10 cellular contexts compared by ENCODE assay signal in genomic region chr6:30818426-30818841, GRCh38.
DNase-seq lines count a peak whose midpoint lies in the region; ATAC-seq and TF ChIP-seq lines count a peak whose summit lies in the region.
"Had no signal": no experiment of that assay in that cellular context is flagged by ENCODE, and none has a peak within 500 bp of the region (broad histone marks: within the 10 kb centered on the region; RNA-seq: fewer than 3 reads in every experiment).

No MANE protein-coding gene starts in this region.

- H3K9me3 ChIP-seq in upper lobe of right lung, result no peaks in the 10 kb centered on the region
- H3K9me3 ChIP-seq in WERI-Rb-1 (ENCODE audit: severe bottlenecking), result no peaks in the 10 kb centered on the region

- no peak overlapping the region for H3K4me3 Mint-ChIP-seq in WTC11

- H3K36me3 Mint-ChIP-seq in activated naive CD4-positive, alpha-beta T cell treated with anti-CD3 and anti-CD28 coated beads, Interleukin-2, amount 50 U/mL, for 72 hours, result peaks cover 27 to 37% of the 10 kb centered on the region in 2 donors
- H3K36me3 Mint-ChIP-seq in WTC11, result peaks cover 5% of the 10 kb centered on the region

- H3K27me3 Mint-ChIP-seq in WTC11 (ENCODE audit: low read depth), result no peaks in the 10 kb centered on the region

- POLR2A ChIA-PET in WTC11 (lab: Charles Lee) (no interaction called here), HEK293T (lab: Yijun Ruan, JAX) (no interaction called here)

- H3K27ac ChIP-seq in upper lobe of right lung, result peak overlapping the region; percentile 42
- no peak overlapping the region for H3K27ac ChIP-seq in WERI-Rb-1

- peaks cover 8 to 22% of the 10 kb centered on the region in 2 donors for H3K9me3 Mint-ChIP-seq in activated naive CD4-positive, alpha-beta T cell treated with anti-CD3 and anti-CD28 coated beads, Interleukin-2, amount 50 U/mL, for 72 hours
- H3K9me3 Mint-ChIP-seq in WTC11, result peaks cover 7% of the 10 kb centered on the region

- intact Hi-C loops in upper lobe of right lung (cut with DNase I), result no loop called here

- peak overlapping the region; percentile 78 to 87 for H3K27ac Mint-ChIP-seq in activated naive CD4-positive, alpha-beta T cell treated with anti-CD3 and anti-CD28 coated beads, Interleukin-2, amount 50 U/mL, for 72 hours
- H3K27ac Mint-ChIP-seq in WTC11, result peak overlapping the region; percentile 0; the same call in 1 of the 2 replicates

- CTCF ChIA-PET in WTC11 (lab: Charles Lee), result interaction anchor here (0.5 to 1.2 kb wide), 5 partner anchors 29 to 269 kb away, joined by 3 to 4 read pairs (median 3); no protein-coding TSS in a partner anchor
- CTCF ChIA-PET in HEK293T (lab: Yijun Ruan, JAX), result interaction anchor here (0.7 to 0.9 kb wide), 2 partner anchors 87 to 269 kb away, joined by 3 to 4 read pairs; no protein-coding TSS in a partner anchor

- H3K36me3 ChIP-seq in upper lobe of right lung, result no peaks in the 10 kb centered on the region
- H3K36me3 ChIP-seq in WERI-Rb-1, result no peaks in the 10 kb centered on the region

- peaks cover 21% of the 10 kb centered on the region for H3K4me1 ChIP-seq in upper lobe of right lung

- no peaks in the 10 kb centered on the region for H3K27me3 ChIP-seq in upper lobe of right lung
- no peaks in the 10 kb centered on the region for H3K27me3 ChIP-seq in WERI-Rb-1 (ENCODE audit: insufficient read depth, low read depth, severe bottlenecking)

- no peak for DNase-seq in activated naive CD4-positive, alpha-beta T cell treated with anti-CD3 and anti-CD28 coated beads, Interleukin-2, amount 50 U/mL, for 72 hours (ENCODE audit: low spot score in 2 of 2)
- no peak for DNase-seq in activated naive CD4-positive, alpha-beta T cell treated with anti-CD3 and anti-CD28 coated beads, Interleukin-2, amount 50 U/mL, for 16 hours
- DNase-seq in WTC11 (ENCODE audit: low spot score), result no peak
- DNase-seq in hepatic stellate cell (ENCODE audit: low spot score), result peak; percentile 60
- no peak for DNase-seq in upper lobe of right lung
- DNase-seq in WERI-Rb-1, result no peak
- DNase-seq in HEK293T (ENCODE audit: extremely low spot score), result no peak
- DNase-seq in nucleus accumbens (lab: John Stamatoyannopoulos, UW), result no peak
- DNase-seq: DMS153; NK-92 treated with Interleukin-12 subunit alpha and Interleukin-12 subunit beta, amount 100 ng/mL, for 24 hours had no signal

- TF ChIP-seq CTCF in WTC11 (IDR thresholded peaks at IDR 0.05) (no peak), upper lobe of right lung (IDR thresholded peaks at IDR 0.05) (no peak), WERI-Rb-1 (IDR thresholded peaks at IDR 0.05; ENCODE audit: low read depth, low read length) (no peak)

- ATAC-seq in activated naive CD4-positive, alpha-beta T cell treated with anti-CD3 and anti-CD28 coated beads, Interleukin-2, amount 50 U/mL, for 72 hours, result no peak
- ATAC-seq in WTC11 (no peak), upper lobe of right lung (peak; percentile 20)

- H3K4me1 Mint-ChIP-seq in WTC11, result peaks cover 31% of the 10 kb centered on the region

- H3K4me3 ChIP-seq in upper lobe of right lung (no peak overlapping the region), WERI-Rb-1 (ENCODE audit: low read depth, low read length) (no peak overlapping the region)

TF ChIP-seq in WTC11, 78 proteins besides CTCF, POLR2A, EP300 and RAD21 (continues in another document):
- TF ChIP-seq ZSCAN18 (CRISPR knock-in tag; IDR thresholded peaks at IDR 0.05) (no peak), RELA (CRISPR knock-in tag; IDR thresholded peaks at IDR 0.05; ENCODE audit: borderline replicate concordance) (no peak), E2F4 (CRISPR knock-in tag; IDR thresholded peaks at IDR 0.05; ENCODE audit: borderline replicate concordance, low read depth) (no peak), OVOL2 (CRISPR knock-in tag; IDR thresholded peaks at IDR 0.05; ENCODE audit: borderline replicate concordance) (no peak), NR2C2 (CRISPR knock-in tag; IDR thresholded peaks at IDR 0.05) (no peak), KAT7 (CRISPR knock-in tag; IDR thresholded peaks at IDR 0.05; ENCODE audit: borderline replicate concordance) (no peak), SMAD3 (CRISPR knock-in tag; IDR thresholded peaks at IDR 0.05; ENCODE audit: borderline replicate concordance) (no peak)

TF ChIP-seq in HEK293T, 16 proteins besides CTCF, POLR2A, EP300 and RAD21:
- TF ChIP-seq SUZ12 (IDR thresholded peaks at IDR 0.05), result no peak
- no peak for TF ChIP-seq CTBP1 (IDR thresholded peaks at IDR 0.05; ENCODE audit: borderline replicate concordance)
- TF ChIP-seq FOXA1 (IDR thresholded peaks at IDR 0.05), result no peak
